8 cellular contexts compared by ENCODE assay signal in the genomic region with DNA sequence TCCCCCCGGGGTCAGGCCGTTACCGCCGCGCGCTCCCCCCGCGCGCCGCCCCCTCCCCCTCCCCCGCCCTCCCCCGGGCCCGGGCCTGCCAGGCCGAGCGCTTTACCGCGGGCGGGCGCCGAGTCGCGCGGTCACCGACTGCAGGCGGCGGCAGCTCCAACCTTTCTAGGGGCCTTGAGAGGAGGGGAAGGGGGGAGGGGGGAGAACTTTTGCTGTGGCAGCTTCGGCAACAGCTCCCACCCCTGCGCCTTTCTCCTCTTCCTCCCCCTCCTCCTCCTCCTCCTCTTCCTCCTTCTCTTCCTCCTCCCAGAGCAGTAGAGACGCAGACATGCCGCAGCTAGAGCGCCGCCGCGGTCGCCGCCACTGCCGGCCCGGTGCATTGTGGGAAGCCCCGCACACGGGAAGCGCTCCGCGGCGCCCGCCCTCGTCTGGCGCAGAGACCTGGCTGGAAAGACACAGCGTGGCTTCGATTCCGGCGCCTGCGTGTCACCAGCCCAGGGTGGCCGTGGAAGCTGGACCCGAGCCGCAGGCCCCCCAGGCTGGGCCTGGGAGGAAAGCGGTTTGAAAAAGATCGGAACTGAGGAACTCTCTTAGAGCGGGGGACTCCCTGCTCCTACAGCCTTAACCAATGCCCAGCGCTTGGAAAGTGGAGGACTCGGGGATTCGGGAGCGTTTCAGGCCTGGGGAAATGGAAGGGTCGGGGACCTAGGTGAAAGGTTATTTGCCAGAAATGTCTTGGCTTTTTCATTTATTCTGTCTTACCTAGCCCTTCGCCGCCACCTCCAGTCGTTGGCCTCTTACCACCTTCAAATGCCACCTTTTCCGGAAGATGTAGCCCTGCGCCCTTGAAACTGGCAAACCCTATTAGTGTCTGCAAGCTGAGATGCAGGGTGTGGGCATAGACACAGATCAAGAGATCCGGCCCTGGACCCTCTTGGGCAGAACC. TPM values are rescaled to one million over a fixed set of nuclear protein-coding genes. Genes with fewer than 3 reads are reported as not detected.
DNase-seq lines count a peak whose midpoint lies in the region; ATAC-seq and TF ChIP-seq lines count a peak whose summit lies in the region.

A gene with protein sequence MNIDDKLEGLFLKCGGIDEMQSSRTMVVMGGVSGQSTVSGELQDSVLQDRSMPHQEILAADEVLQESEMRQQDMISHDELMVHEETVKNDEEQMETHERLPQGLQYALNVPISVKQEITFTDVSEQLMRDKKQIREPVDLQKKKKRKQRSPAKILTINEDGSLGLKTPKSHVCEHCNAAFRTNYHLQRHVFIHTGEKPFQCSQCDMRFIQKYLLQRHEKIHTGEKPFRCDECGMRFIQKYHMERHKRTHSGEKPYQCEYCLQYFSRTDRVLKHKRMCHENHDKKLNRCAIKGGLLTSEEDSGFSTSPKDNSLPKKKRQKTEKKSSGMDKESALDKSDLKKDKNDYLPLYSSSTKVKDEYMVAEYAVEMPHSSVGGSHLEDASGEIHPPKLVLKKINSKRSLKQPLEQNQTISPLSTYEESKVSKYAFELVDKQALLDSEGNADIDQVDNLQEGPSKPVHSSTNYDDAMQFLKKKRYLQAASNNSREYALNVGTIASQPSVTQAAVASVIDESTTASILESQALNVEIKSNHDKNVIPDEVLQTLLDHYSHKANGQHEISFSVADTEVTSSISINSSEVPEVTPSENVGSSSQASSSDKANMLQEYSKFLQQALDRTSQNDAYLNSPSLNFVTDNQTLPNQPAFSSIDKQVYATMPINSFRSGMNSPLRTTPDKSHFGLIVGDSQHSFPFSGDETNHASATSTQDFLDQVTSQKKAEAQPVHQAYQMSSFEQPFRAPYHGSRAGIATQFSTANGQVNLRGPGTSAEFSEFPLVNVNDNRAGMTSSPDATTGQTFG (minus strand): TSS at position 330 of the 946 bp plus-strand sequence. CDS start 61,685 bp downstream, outside the sequence.

- no peaks in the 10 kb centered on the region for H3K27me3 Mint-ChIP-seq in dendritic cell treated with granulocyte-macrophage colony-stimulating factor and Interleukin-4, amounts not matched to agents 40 ng/mL and 50 ng/mL, for 4 days

- H3K27me3 ChIP-seq in BE2C (no peaks in the 10 kb centered on the region), left lung (no peaks in the 10 kb centered on the region)

- H3K4me3 ChIP-seq in BE2C (ENCODE audit: low read depth, low read length): peak within 1 kb of the TSS; percentile 85
- H3K4me3 ChIP-seq in left lung: peak within 1 kb of the TSS; percentile 79 to 84

- peak within 1 kb of the TSS; percentile 99 for H3K27ac Mint-ChIP-seq in dendritic cell treated with granulocyte-macrophage colony-stimulating factor and Interleukin-4, amounts not matched to agents 40 ng/mL and 50 ng/mL, for 4 days

- H3K4me1 ChIP-seq in BE2C: peaks cover 9% of the 10 kb centered on the region
- H3K4me1 ChIP-seq in left lung: peaks cover 5 to 38% of the 10 kb centered on the region in 2 donors

- intact Hi-C loops in dendritic cell treated with granulocyte-macrophage colony-stimulating factor and Interleukin-4, amounts not matched to agents 40 ng/mL and 50 ng/mL, for 4 days (cut with micrococcal nuclease): loop anchor here (5.0 kb wide), 1 partner anchor 63 kb away; no protein-coding TSS in a partner anchor
- intact Hi-C loops in left lung (cut with DNase I): no loop called here

- H3K36me3 ChIP-seq in BE2C: no peaks in the 10 kb centered on the region; the same call in 1 of the 2 replicates
- H3K36me3 ChIP-seq in left lung: no peaks in the 10 kb centered on the region

- H3K4me3 Mint-ChIP-seq in dendritic cell treated with granulocyte-macrophage colony-stimulating factor and Interleukin-4, amounts not matched to agents 40 ng/mL and 50 ng/mL, for 4 days: peak within 1 kb of the TSS; percentile 99

- no peaks in the 10 kb centered on the region for H3K9me3 Mint-ChIP-seq in dendritic cell treated with granulocyte-macrophage colony-stimulating factor and Interleukin-4, amounts not matched to agents 40 ng/mL and 50 ng/mL, for 4 days

- peak; percentile 92 for DNase-seq in BE2C
- peak; percentile 42 for DNase-seq in NCI-H748 treated with DMSO at 0.1 percent for 48 hours (lab: John Stamatoyannopoulos, UW)
- peak; percentile 81 to 84 for DNase-seq in activated CD4-positive, alpha-beta T cell treated with anti-CD3 and anti-CD28 coated beads, Interleukin-2, amount 50 U/mL, for 24 hours (ENCODE audit: low read depth in 1 of 2, low spot score in 1 of 2)
- DNase-seq in left lung: peak; percentile 93 to 99
- peak; percentile 84 for DNase-seq in stimulated activated CD4-positive, alpha-beta T cell treated with anti-CD3 and anti-CD28 coated beads, Interleukin-2, amount 100 ng/mL, for 4 hours (ENCODE audit: low read depth)

- peak; percentile 85 for ATAC-seq in GM19324 (IDR thresholded peaks at IDR 0.05; ENCODE audit: low FRiP score, unreplicated experiment)
- peak; percentile 71 for ATAC-seq in HG03469 (IDR thresholded peaks at IDR 0.05; ENCODE audit: unreplicated experiment)
- peak; percentile 99 for ATAC-seq in left lung

- no peaks in the 10 kb centered on the region for H3K9me3 ChIP-seq in BE2C
- H3K9me3 ChIP-seq in left lung: no peaks in the 10 kb centered on the region

- H3K36me3 Mint-ChIP-seq in dendritic cell treated with granulocyte-macrophage colony-stimulating factor and Interleukin-4, amounts not matched to agents 40 ng/mL and 50 ng/mL, for 4 days (ENCODE audit: low read depth): peaks cover 22% of the 10 kb centered on the region

- H3K27ac ChIP-seq in left lung: peak within 1 kb of the TSS; percentile 91 to 92

- H3K4me1 Mint-ChIP-seq in dendritic cell treated with granulocyte-macrophage colony-stimulating factor and Interleukin-4, amounts not matched to agents 40 ng/mL and 50 ng/mL, for 4 days (ENCODE audit: low read depth): peaks cover 33% of the 10 kb centered on the region

- TF ChIP-seq CTCF in BE2C (IDR thresholded peaks at IDR 0.05; ENCODE audit: low read depth, low read length) (no peak), left lung (IDR thresholded peaks at IDR 0.05) (no peak)

RNA-seq across cellular contexts. Expression of the gene that starts here (rescaled TPM):
- polyA plus RNA-seq in BE2C (2012; ENCODE audit: insufficient read depth, insufficient read length, low read depth): 12.6 TPM
- total RNA-seq in left lung: 10 to 100 TPM; 44.3 to 44.9 TPM

Comparison
In these comparisons a context has a peak if more than half of its experiments do, and no peak if none do; other contexts are left out.
1. Peak in every context shown above with its lines: DNase-seq, ATAC-seq, H3K4me3 ChIP-seq and H3K27ac ChIP-seq.
2. DNase-seq: peak in every context shown above with its lines; median percentile 96 in left lung; 92 in BE2C; 84 in stimulated activated CD4-positive, alpha-beta T cell treated with anti-CD3 and anti-CD28 coated beads, Interleukin-2, amount 100 ng/mL, for 4 hours; 82 in activated CD4-positive, alpha-beta T cell treated with anti-CD3 and anti-CD28 coated beads, Interleukin-2, amount 50 U/mL, for 24 hours; 42 in NCI-H748 treated with DMSO at 0.1 percent for 48 hours.